Comparison of ENCODE assay signal across 1 cellular context in genomic region chr20:63559485-63560332, GRCh38.
TF ChIP-seq lines count a peak whose summit lies in the region.

No MANE protein-coding gene starts in this region.

TF ChIP-seq in H1, 55 proteins besides CTCF, POLR2A, EP300 and RAD21:
- 0 out of 2 replicates have a peak, but pooled peaks have one; percentile 5 for TF ChIP-seq SP1 (IDR thresholded peaks at IDR 0.05; ENCODE audit: low read depth, low read length)
- TF ChIP-seq SP4 (IDR thresholded peaks at IDR 0.05; ENCODE audit: low read length) = 0 out of 2 replicates have a peak, but pooled peaks have one; percentile 47
